Comparison of ENCODE assay signal across 25 cellular contexts in genomic region chr12:89412665-89413064, GRCh38.
"Had no signal": no experiment of that assay in that cellular context is flagged by ENCODE, and none has a peak within 500 bp of the region (broad histone marks: within the 10 kb centered on the region; RNA-seq: fewer than 3 reads in every experiment).

No MANE protein-coding gene starts in this region.

- H3K27ac Mint-ChIP-seq: T-cell had no signal

- H3K27ac ChIP-seq: SJSA1 had no signal

- H3K27me3 ChIP-seq: MG63, SJSA1 had no signal

- H3K9me3 Mint-ChIP-seq: T-cell had no signal

- H3K9ac ChIP-seq: SK-N-SH had no signal

- H3K4me3 ChIP-seq: MG63, SJSA1 had no signal

- H3K36me3 ChIP-seq: MG63, SJSA1 had no signal

- DNase-seq: Karpas-422, KG1, MG63, NCI-H1092, NCI-H1105 treated with DMSO at 0.1 percent for 48 hours, NCI-H1417 treated with DMSO at 0.1 percent for 48 hours, NCI-H146, NCI-H1694 treated with DMSO at 0.1 percent for 48 hours, NCI-H2029, NCI-H2081 treated with DMSO at 0.1 percent for 48 hours, NCI-H2171, NCI-H226, NCI-H446, NCI-H510A, NCI-H524 treated with DMSO at 0.1 percent for 48 hours, NCI-H69, NCI-H774, Right ventricle myocardium superior, RPMI8226, SIG-M5, SK-N-SH, SW 1271, T-cell had no signal

- H3K4me3 Mint-ChIP-seq: T-cell had no signal

- H3K9me3 ChIP-seq: MG63, SJSA1, SK-N-SH had no signal

- H3K27me3 Mint-ChIP-seq: T-cell had no signal

- H3K4me1 Mint-ChIP-seq: T-cell had no signal

- FAIRE-seq: RCC 7860 had no signal

- ATAC-seq: T-cell had no signal

- H3K4me2 ChIP-seq: SK-N-SH had no signal
